ENCODE assay signal across 6 cellular contexts in the genomic region with DNA sequence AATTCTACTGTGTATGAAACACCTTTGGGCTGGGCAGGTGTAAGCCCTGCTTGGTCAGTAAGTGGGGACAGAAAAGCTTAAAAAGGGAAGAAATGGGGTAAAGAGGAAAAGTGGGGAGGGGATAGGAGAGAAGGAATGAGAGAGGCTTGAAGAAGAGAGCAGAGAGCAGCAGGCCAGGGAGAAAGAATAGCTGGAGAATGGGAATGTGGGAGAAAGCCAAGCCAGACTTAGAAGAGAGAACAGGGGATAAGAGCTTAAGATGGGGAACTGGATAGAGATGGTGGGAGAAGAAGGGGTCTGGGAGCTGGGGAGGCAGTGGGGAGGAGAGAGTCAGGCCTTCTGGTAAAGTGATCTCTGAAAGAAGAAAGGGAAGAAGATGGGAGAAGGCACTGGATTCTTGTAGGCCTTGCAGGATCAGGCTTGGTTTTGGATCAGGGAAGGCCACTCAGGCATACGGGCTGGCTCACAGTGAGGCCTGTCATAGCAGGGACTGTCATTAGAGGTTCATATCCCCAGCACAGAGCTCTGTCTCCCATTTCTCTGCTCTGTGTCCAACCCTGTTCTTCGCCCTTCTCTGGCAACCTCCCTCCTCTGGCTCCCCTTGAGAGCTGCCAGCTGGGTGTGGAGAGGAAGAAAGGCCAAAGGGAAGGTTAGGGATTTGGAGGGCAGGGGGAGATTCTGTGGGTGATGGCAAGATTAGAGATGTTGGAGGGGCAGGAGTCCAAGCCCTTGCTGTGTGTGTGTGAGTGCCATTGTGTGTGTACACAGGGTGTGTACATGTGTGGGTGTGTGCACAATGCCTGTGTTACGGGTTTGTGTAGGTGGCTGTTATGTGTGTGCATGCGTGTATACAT. TPM values are rescaled to one million over a fixed set of nuclear protein-coding genes. Genes with fewer than 3 reads are reported as not detected.
DNase-seq lines count a peak whose midpoint lies in the region; ATAC-seq and TF ChIP-seq lines count a peak whose summit lies in the region.

No MANE protein-coding gene starts in this region.

- H3K27me3 ChIP-seq in esophagus (ENCODE audit: control insufficient read depth in 1 of 2, insufficient read depth in 2 of 2, low read length in 2 of 2) (no peaks in the 10 kb centered on the region), suprapubic skin (no peaks in the 10 kb centered on the region)

- H3K4me1 Mint-ChIP-seq in activated CD8-positive, alpha-beta memory T cell treated with anti-CD3 and anti-CD28 coated beads, Interleukin-2, amount 10 ng/mL, durations not matched to agents 7 days and 5 days, result peaks cover 73% of the 10 kb centered on the region

- H3K27ac Mint-ChIP-seq in activated CD8-positive, alpha-beta memory T cell treated with anti-CD3 and anti-CD28 coated beads, Interleukin-2, amount 10 ng/mL, durations not matched to agents 7 days and 5 days, result peak overlapping the region; percentile 83

- CTCF ChIA-PET in activated CD8-positive, alpha-beta memory T cell treated with anti-CD3 and anti-CD28 coated beads, Interleukin-2, amount 10 ng/mL, durations not matched to agents 7 days and 5 days (lab: Charles Lee), result interaction anchor here (0.7 to 3.5 kb wide), 5 partner anchors 11 to 156 kb away, joined by 3 to 27 read pairs (median 5); a partner anchor contains a TSS

- 40 to 50% methylated on average over 4 of the region's 4 CpGs for WGBS in esophagus, 2 donors
- WGBS in suprapubic skin, result 43% methylated on average over 4 of the region's 4 CpGs

- TF ChIP-seq POLR2A in suprapubic skin (IDR thresholded peaks at IDR 0.05), result no peak

- H3K4me3 Mint-ChIP-seq in activated CD8-positive, alpha-beta memory T cell treated with anti-CD3 and anti-CD28 coated beads, Interleukin-2, amount 10 ng/mL, durations not matched to agents 7 days and 5 days, result peak overlapping the region; percentile 79

- H3K4me1 ChIP-seq in esophagus (ENCODE audit: control insufficient read depth in 2 of 2, insufficient read depth in 2 of 2, low read length in 1 of 2), result peaks cover 2 to 22% of the 10 kb centered on the region in 2 donors
- H3K4me1 ChIP-seq in suprapubic skin, result peaks cover 67% of the 10 kb centered on the region

- no peak for ATAC-seq in activated CD8-positive, alpha-beta memory T cell treated with anti-CD3 and anti-CD28 coated beads, Interleukin-2, amount 10 ng/mL, durations not matched to agents 7 days and 5 days
- no peak for ATAC-seq in HG03196 (IDR thresholded peaks at IDR 0.05; ENCODE audit: unreplicated experiment)

- no peaks in the 10 kb centered on the region for H3K36me3 Mint-ChIP-seq in activated CD8-positive, alpha-beta memory T cell treated with anti-CD3 and anti-CD28 coated beads, Interleukin-2, amount 10 ng/mL, durations not matched to agents 7 days and 5 days

- H3K27me3 Mint-ChIP-seq in activated CD8-positive, alpha-beta memory T cell treated with anti-CD3 and anti-CD28 coated beads, Interleukin-2, amount 10 ng/mL, durations not matched to agents 7 days and 5 days, result no peaks in the 10 kb centered on the region

- H3K9me3 ChIP-seq in esophagus (ENCODE audit: control insufficient read depth in 2 of 2, insufficient read depth in 1 of 2, low read depth in 1 of 2, low read length in 1 of 2), result no peaks in the 10 kb centered on the region
- H3K9me3 ChIP-seq in suprapubic skin, result no peaks in the 10 kb centered on the region

- DNase-seq in activated CD8-positive, alpha-beta memory T cell treated with anti-CD3 and anti-CD28 coated beads, Interleukin-2, amount 10 ng/mL, durations not matched to agents 7 days and 5 days, result no peak
- no peak for DNase-seq in activated CD8-positive, alpha-beta memory T cell treated with anti-CD3 and anti-CD28 coated beads, Interleukin-2, amount 50 U/mL, for 4 hours
- DNase-seq in suprapubic skin (ENCODE audit: low spot score in 2 of 2) (peak in 1 of 2 donors; percentile 50), hepatic stellate cell (ENCODE audit: low spot score) (no peak)

- TF ChIP-seq EP300 in suprapubic skin (IDR thresholded peaks at IDR 0.05), result no peak

- no peaks in the 10 kb centered on the region for H3K9me3 Mint-ChIP-seq in activated CD8-positive, alpha-beta memory T cell treated with anti-CD3 and anti-CD28 coated beads, Interleukin-2, amount 10 ng/mL, durations not matched to agents 7 days and 5 days (ENCODE audit: low read depth)

- H3K36me3 ChIP-seq in esophagus (ENCODE audit: control insufficient read depth in 2 of 2, insufficient read depth in 2 of 2, low read length in 1 of 2) (peaks cover 0 to 3% of the 10 kb centered on the region in 2 donors), suprapubic skin (peaks cover 8% of the 10 kb centered on the region)

- H3K27ac ChIP-seq in esophagus (ENCODE audit: low read depth in 2 of 2, low read length in 1 of 2), result peak overlapping the region; percentile 80 to 81
- peak overlapping the region; percentile 92 for H3K27ac ChIP-seq in suprapubic skin

- H3K4me3 ChIP-seq in esophagus (ENCODE audit: low read depth in 1 of 2, low read length in 2 of 2) (no peak overlapping the region), suprapubic skin (peak overlapping the region; percentile 3)

- TF ChIP-seq CTCF in suprapubic skin (IDR thresholded peaks at IDR 0.05), result no peak

RNA-seq across cellular contexts. Expression of a gene that starts 9.3 kb away (rescaled TPM):
- 10 to 100 TPM; 24.1 to 39.8 TPM for total RNA-seq in activated CD8-positive, alpha-beta memory T cell treated with anti-CD3 and anti-CD28 coated beads, Interleukin-2, amount 10 ng/mL, durations not matched to agents 7 days and 5 days
- polyA plus RNA-seq in esophagus, result 10 to 100 TPM in 1 of 2 donors, 1 to 10 TPM in 1; 4.1 to 18.2 TPM
- total RNA-seq in suprapubic skin, result 10 to 100 TPM; 13.5 to 30.4 (median 14.0) TPM

RNA-seq across cellular contexts. Expression of a gene that starts 11.2 kb away (rescaled TPM):
- 100 to 1,000 TPM; 196 to 197 TPM for total RNA-seq in activated CD8-positive, alpha-beta memory T cell treated with anti-CD3 and anti-CD28 coated beads, Interleukin-2, amount 10 ng/mL, durations not matched to agents 7 days and 5 days
- 100 to 1,000 TPM in 1 of 2 donors, 10 to 100 TPM in 1; 80.2 to 119 TPM for polyA plus RNA-seq in esophagus
- 100 to 1,000 TPM; 119 to 185 (median 159) TPM for total RNA-seq in suprapubic skin

RNA-seq across cellular contexts. Expression of a gene that starts 18.3 kb away (rescaled TPM):
- 10 to 100 TPM; 26.1 to 36.0 TPM for total RNA-seq in activated CD8-positive, alpha-beta memory T cell treated with anti-CD3 and anti-CD28 coated beads, Interleukin-2, amount 10 ng/mL, durations not matched to agents 7 days and 5 days
- polyA plus RNA-seq in esophagus, result 10 to 100 TPM; 27.3 to 46.0 TPM
- 100 to 1,000 TPM in 1 of 4 donors, 10 to 100 TPM in 3; 35.9 to 102 (median 48.6) TPM for total RNA-seq in suprapubic skin

RNA-seq across cellular contexts. Expression of a gene that starts 25.3 kb away (rescaled TPM):
- 1 to 10 TPM; 7.4 to 9.0 TPM for total RNA-seq in activated CD8-positive, alpha-beta memory T cell treated with anti-CD3 and anti-CD28 coated beads, Interleukin-2, amount 10 ng/mL, durations not matched to agents 7 days and 5 days
- polyA plus RNA-seq in esophagus, result 1 to 10 TPM; 3.6 to 3.9 TPM
- 1 to 10 TPM; 5.9 to 9.9 (median 7.4) TPM for total RNA-seq in suprapubic skin

RNA-seq across cellular contexts. Expression of a gene that starts 37.5 kb away (rescaled TPM):
- total RNA-seq in activated CD8-positive, alpha-beta memory T cell treated with anti-CD3 and anti-CD28 coated beads, Interleukin-2, amount 10 ng/mL, durations not matched to agents 7 days and 5 days, result 100 to 1,000 TPM; 133 to 187 TPM
- 10 to 100 TPM; 12.5 to 15.0 TPM for polyA plus RNA-seq in esophagus
- total RNA-seq in suprapubic skin, result 10 to 100 TPM in 2 of 4 donors, 1 to 10 TPM in 2; 3.2 to 19.5 (median 9.8) TPM
